ENCODE assay signal across 12 cellular contexts in genomic region chr18:46859855-46860254, GRCh38. TPM values are rescaled to one million over a fixed set of nuclear protein-coding genes. Genes with fewer than 3 reads are reported as not detected.
DNase-seq lines count a peak whose midpoint lies in the region; ATAC-seq and TF ChIP-seq lines count a peak whose summit lies in the region.
"Had no signal": no experiment of that assay in that cellular context is flagged by ENCODE, and none has a peak within 500 bp of the region (broad histone marks: within the 10 kb centered on the region; RNA-seq: fewer than 3 reads in every experiment).

No MANE protein-coding gene starts in this region.

- DNase-seq in AG04450 (ENCODE audit: low read depth, low spot score) (peak; percentile 11), GM19238 (ENCODE audit: insufficient read length, low spot score) (peak; percentile 8), adipocyte (ENCODE audit: low read depth) (peak; percentile 11), AML-193 (lab: John Stamatoyannopoulos, UW) (no peak), head of caudate nucleus (no peak), KG1 (lab: John Stamatoyannopoulos, UW) (no peak), transverse colon (no peak)
- DNase-seq: activated CD4-positive, alpha-beta memory T cell treated with anti-CD3 and anti-CD28 coated beads, Interleukin-2, amount 10 ng/mL, durations not matched to agents 7 days and 5 days; Kasumi-1; NCI-H524; SW 1271 had no signal

- no peak for TF ChIP-seq EP300 in transverse colon (IDR thresholded peaks at IDR 0.05; ENCODE audit: low read depth)

- no peak for TF ChIP-seq POLR2A in transverse colon (IDR thresholded peaks at IDR 0.05)

- H3K36me3 ChIP-seq in adipocyte (ENCODE audit: control insufficient read depth, insufficient read depth, low read length, severe bottlenecking): peaks cover 9% of the 10 kb centered on the region
- no peaks in the 10 kb centered on the region for H3K36me3 ChIP-seq in transverse colon

- H3K4me1 ChIP-seq in adipocyte (ENCODE audit: control insufficient read depth, insufficient read depth, low read length): no peaks in the 10 kb centered on the region
- H3K4me1 ChIP-seq in transverse colon: no peaks in the 10 kb centered on the region

- ATAC-seq in HG03095 (IDR thresholded peaks at IDR 0.05; ENCODE audit: unreplicated experiment): peak; percentile 72

- H3K27ac ChIP-seq in AG04450 (ENCODE audit: low read depth, low read length): no peak overlapping the region
- no peak overlapping the region for H3K27ac ChIP-seq in transverse colon

- POLR2A ChIA-PET in AG04450 (lab: Yijun Ruan, JAX): no interaction called here

- H3K9me3 ChIP-seq in AG04450 (ENCODE audit: control insufficient read depth, insufficient read depth, low read length): no peaks in the 10 kb centered on the region
- H3K9me3 ChIP-seq in adipocyte (ENCODE audit: control insufficient read depth, low read length): no peaks in the 10 kb centered on the region
- no peaks in the 10 kb centered on the region for H3K9me3 ChIP-seq in transverse colon

- in situ Hi-C loops in transverse colon (cut with MboI; ENCODE audit: low pct_ligation_motif_present in 1 of 4, low pct_unique_long_range_greater_than_20kb in 1 of 4, low sequenced_read_pairs in 3 of 4): no loop called here

- TF ChIP-seq CTCF in AG04450 (IDR thresholded peaks at IDR 0.05; ENCODE audit: low read depth, low read length): no peak
- no peak for TF ChIP-seq CTCF in transverse colon (IDR thresholded peaks at IDR 0.05)

- CTCF ChIA-PET in AG04450 (lab: Charles Lee): no interaction called here

- WGBS in transverse colon (ENCODE audit: low coverage in 1 of 2), 2 donors: 74 to 79% methylated on average over 2 of the region's 2 CpGs

- H3K9ac ChIP-seq in adipocyte (ENCODE audit: low read length): no peak overlapping the region

- intact Hi-C loops in head of caudate nucleus (cut with DNase I): no loop called here
- intact Hi-C loops in transverse colon (cut with DNase I; ENCODE audit: low total_unique reads): no loop called here

- H3K27me3 ChIP-seq in AG04450 (ENCODE audit: control insufficient read depth, insufficient read depth, low read length) (no peaks in the 10 kb centered on the region), adipocyte (replicated peaks; ENCODE audit: control insufficient read depth, insufficient read depth, low read length) (no peaks in the 10 kb centered on the region), transverse colon (no peaks in the 10 kb centered on the region)

- H3K4me3 ChIP-seq in AG04450 (ENCODE audit: low read depth, low read length) (no peak overlapping the region), adipocyte (ENCODE audit: low read length) (no peak overlapping the region), transverse colon (no peak overlapping the region)

RNA-seq across cellular contexts. Expression of gene PIAS2, which starts 57.5 kb away (rescaled TPM):
- polyA plus RNA-seq in AG04450 (2011; rRNA removed): 10.0 and 10.1 TPM in 2 replicates
- polyA minus RNA-seq in AG04450 (2011; rRNA and poly(A)+ RNA removed): 15.5 and 18.9 TPM in 2 replicates
- 10 to 100 TPM; 19.5 to 33.8 (median 27.0) TPM for total RNA-seq in transverse colon

RNA-seq across cellular contexts. Expression of gene KATNAL2, which starts 57.5 kb away (rescaled TPM):
- polyA plus RNA-seq in AG04450 (2011; rRNA removed): 1.9 and 2.9 TPM in 2 replicates
- 2.3 and 3.8 TPM in 2 replicates for polyA minus RNA-seq in AG04450 (2011; rRNA and poly(A)+ RNA removed)
- total RNA-seq in transverse colon: 1 to 10 TPM; 4.4 to 5.2 (median 5.0) TPM

Comparison
In these comparisons a context has a peak if more than half of its experiments do, and no peak if none do; other contexts are left out.
1. DNase-seq: peak in AG04450 (single experiment), GM19238 (single experiment) and adipocyte (single experiment); none in AML-193 (0 of 2), head of caudate nucleus (0 of 42), KG1 (single experiment) and transverse colon (single experiment).